19 cellular contexts compared by ENCODE assay signal in genomic region chr3:22720596-22720995, GRCh38.
"Had no signal": no experiment of that assay in that cellular context is flagged by ENCODE, and none has a peak within 500 bp of the region (broad histone marks: within the 10 kb centered on the region; RNA-seq: fewer than 3 reads in every experiment).

No MANE protein-coding gene starts in this region.

- DNase-seq: colonic mucosa; cortex of kidney; dermis blood vessel endothelial cell; dorsolateral prefrontal cortex; effector CD4-positive, alpha-beta T cell; effector CD8-positive, alpha-beta T cell; effector memory CD4-positive, alpha-beta T cell; effector memory CD8-positive, alpha-beta T cell; endodermal cell; erythroblast; esophagus squamous epithelium; foreskin fibroblast; foreskin keratinocyte; foreskin melanocyte; gastrocnemius medialis; glutamatergic neuron; head of caudate nucleus; heart left ventricle; heart right ventricle had no signal
